ENCODE assay signal across 1 cellular context in the genomic region with DNA sequence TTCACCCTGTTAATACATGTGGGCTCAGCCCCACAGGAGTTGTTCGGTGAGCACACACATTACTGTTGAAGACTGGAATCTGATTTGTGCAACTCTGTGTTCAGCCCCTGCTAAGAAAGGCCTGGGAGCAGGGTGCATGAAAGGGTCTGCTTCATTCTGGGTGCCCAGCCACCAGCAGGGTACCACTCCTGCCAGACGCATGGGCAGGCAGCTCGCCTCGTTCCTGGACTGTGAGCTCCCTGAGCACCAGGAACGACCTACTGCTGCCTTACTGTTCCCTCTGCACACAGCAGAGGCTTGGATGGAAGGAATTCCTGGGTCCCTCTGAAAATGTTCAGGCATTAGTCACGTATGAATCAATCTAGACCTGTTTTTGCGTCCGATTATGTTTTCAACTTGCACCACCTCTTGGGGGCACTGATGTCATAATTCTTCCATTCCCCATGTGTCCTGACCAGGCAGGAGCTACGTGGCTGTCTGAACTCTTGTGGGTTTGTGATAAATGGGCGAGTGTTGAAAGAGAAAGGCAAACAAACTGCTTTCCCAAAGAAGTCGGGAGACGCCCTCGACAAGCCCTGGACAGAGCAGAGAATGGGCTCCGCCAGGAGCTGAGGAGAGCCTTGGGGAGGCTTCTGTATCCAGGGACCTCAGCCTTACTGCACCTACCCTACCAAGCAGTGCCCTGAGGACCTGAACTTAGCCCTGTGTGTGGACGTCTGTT.
TF ChIP-seq lines count a peak whose summit lies in the region.

No MANE protein-coding gene starts in this region.

TF ChIP-seq in K562, 482 proteins besides CTCF, POLR2A, EP300 and RAD21 (continued from another document and continues in another):
- peak; percentile 10; the same call in 1 of the 2 replicates for TF ChIP-seq ZFP91 (CRISPR knock-in tag; IDR thresholded peaks at IDR 0.05)
- 0 out of 2 replicates have a peak, but pooled peaks have one; percentile 12 for TF ChIP-seq AFF4 (CRISPR knock-in tag; IDR thresholded peaks at IDR 0.05)
- no peak for TF ChIP-seq BRF1 (IDR thresholded peaks at IDR 0.05; ENCODE audit: borderline replicate concordance, extremely low read depth, insufficient read length)
- TF ChIP-seq, protein P1, sequence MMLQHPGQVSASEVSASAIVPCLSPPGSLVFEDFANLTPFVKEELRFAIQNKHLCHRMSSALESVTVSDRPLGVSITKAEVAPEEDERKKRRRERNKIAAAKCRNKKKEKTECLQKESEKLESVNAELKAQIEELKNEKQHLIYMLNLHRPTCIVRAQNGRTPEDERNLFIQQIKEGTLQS (IDR thresholded peaks at IDR 0.05) = peak; percentile 77
- TF ChIP-seq, protein P1 (CRISPR knock-in tag; conservative IDR thresholded peaks at IDR 0.05) = 0 out of 2 replicates have a peak, but pooled peaks have one; percentile 22
- TF ChIP-seq SIX5 (IDR thresholded peaks at IDR 0.05; ENCODE audit: borderline replicate concordance in 1 of 2, insufficient read depth in 1 of 2, low read depth in 1 of 2, low read length in 2 of 2) = no peak; a peak in 1 of 4 replicates
- TF ChIP-seq ZNF277 (CRISPR knock-in tag; IDR thresholded peaks at IDR 0.05; ENCODE audit: borderline replicate concordance) = no peak
- no peak for TF ChIP-seq HNRNPUL1 (IDR thresholded peaks at IDR 0.05; ENCODE audit: low read length)
- TF ChIP-seq ZNF143 (CRISPR knock-in tag; IDR thresholded peaks at IDR 0.05) = no peak
- TF ChIP-seq, protein P2, sequence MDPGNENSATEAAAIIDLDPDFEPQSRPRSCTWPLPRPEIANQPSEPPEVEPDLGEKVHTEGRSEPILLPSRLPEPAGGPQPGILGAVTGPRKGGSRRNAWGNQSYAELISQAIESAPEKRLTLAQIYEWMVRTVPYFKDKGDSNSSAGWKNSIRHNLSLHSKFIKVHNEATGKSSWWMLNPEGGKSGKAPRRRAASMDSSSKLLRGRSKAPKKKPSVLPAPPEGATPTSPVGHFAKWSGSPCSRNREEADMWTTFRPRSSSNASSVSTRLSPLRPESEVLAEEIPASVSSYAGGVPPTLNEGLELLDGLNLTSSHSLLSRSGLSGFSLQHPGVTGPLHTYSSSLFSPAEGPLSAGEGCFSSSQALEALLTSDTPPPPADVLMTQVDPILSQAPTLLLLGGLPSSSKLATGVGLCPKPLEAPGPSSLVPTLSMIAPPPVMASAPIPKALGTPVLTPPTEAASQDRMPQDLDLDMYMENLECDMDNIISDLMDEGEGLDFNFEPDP (CRISPR knock-in tag; IDR thresholded peaks at IDR 0.05) = no peak
- TF ChIP-seq ZNF184 (CRISPR knock-in tag; IDR thresholded peaks at IDR 0.05) = no peak
- TF ChIP-seq KDM1A (IDR thresholded peaks at IDR 0.05) = no peak; a peak in 1 of 4 replicates
- TF ChIP-seq ZNF518B (CRISPR knock-in tag; IDR thresholded peaks at IDR 0.05) = no peak
- TF ChIP-seq POLR2G (IDR thresholded peaks at IDR 0.05; ENCODE audit: low read depth, low read length) = no peak
- TF ChIP-seq TCF3 (CRISPR knock-in tag; IDR thresholded peaks at IDR 0.05) = peak; percentile 60
- TF ChIP-seq ZNF263 (CRISPR knock-in tag; IDR thresholded peaks at IDR 0.05; ENCODE audit: borderline replicate concordance) = no peak; the same call in 1 of the 2 replicates
- 0 out of 2 replicates have a peak, but pooled peaks have one; percentile 28 for TF ChIP-seq BCL6 (CRISPR knock-in tag; IDR thresholded peaks at IDR 0.05)
- TF ChIP-seq TAF9B (IDR thresholded peaks at IDR 0.05; ENCODE audit: partially characterized antibody) = no peak
- TF ChIP-seq CBX8 (IDR thresholded peaks at IDR 0.05; ENCODE audit: borderline replicate concordance, extremely low read depth, low read depth, low read length, poor library complexity, severe bottlenecking) = no peak
- peak; percentile 84; the same call in 1 of the 2 replicates for TF ChIP-seq SMARCE1 (IDR thresholded peaks at IDR 0.05)
- no peak for TF ChIP-seq GABPB1 (CRISPR knock-in tag; IDR thresholded peaks at IDR 0.05)
- peak; percentile 91 for TF ChIP-seq MYC (IDR thresholded peaks at IDR 0.05; ENCODE audit: low read depth, low read length)
- no peak for TF ChIP-seq MYC (CRISPR knock-in tag; IDR thresholded peaks at IDR 0.05; ENCODE audit: borderline replicate concordance, low read depth)
- TF ChIP-seq RBM25 (IDR thresholded peaks at IDR 0.05; ENCODE audit: low read depth, low read length, severe bottlenecking) = no peak
- 0 out of 2 replicates have a peak, but pooled peaks have one; percentile 52 for TF ChIP-seq ELF4 (CRISPR knock-in tag; IDR thresholded peaks at IDR 0.05)
- no peak for TF ChIP-seq HMBOX1 (IDR thresholded peaks at IDR 0.05)
- TF ChIP-seq NFIX (CRISPR knock-in tag; IDR thresholded peaks at IDR 0.05; ENCODE audit: low read depth) = no peak
- TF ChIP-seq, protein P3, sequence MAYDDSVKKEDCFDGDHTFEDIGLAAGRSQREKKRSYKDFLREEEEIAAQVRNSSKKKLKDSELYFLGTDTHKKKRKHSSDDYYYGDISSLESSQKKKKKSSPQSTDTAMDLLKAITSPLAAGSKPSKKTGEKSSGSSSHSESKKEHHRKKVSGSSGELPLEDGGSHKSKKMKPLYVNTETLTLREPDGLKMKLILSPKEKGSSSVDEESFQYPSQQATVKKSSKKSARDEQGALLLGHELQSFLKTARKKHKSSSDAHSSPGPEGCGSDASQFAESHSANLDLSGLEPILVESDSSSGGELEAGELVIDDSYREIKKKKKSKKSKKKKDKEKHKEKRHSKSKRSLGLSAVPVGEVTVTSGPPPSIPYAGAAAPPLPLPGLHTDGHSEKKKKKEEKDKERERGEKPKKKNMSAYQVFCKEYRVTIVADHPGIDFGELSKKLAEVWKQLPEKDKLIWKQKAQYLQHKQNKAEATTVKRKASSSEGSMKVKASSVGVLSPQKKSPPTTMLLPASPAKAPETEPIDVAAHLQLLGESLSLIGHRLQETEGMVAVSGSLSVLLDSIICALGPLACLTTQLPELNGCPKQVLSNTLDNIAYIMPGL (CRISPR knock-in tag; IDR thresholded peaks at IDR 0.05) = no peak
- no peak; the same call in 1 of the 2 replicates for TF ChIP-seq MYNN (IDR thresholded peaks at IDR 0.05)
- TF ChIP-seq MYNN (CRISPR knock-in tag; IDR thresholded peaks at IDR 0.05) = no peak
- no peak for TF ChIP-seq NR2F6 (CRISPR knock-in tag; IDR thresholded peaks at IDR 0.05)
- no peak for TF ChIP-seq TGIF2 (CRISPR knock-in tag; IDR thresholded peaks at IDR 0.05)
- TF ChIP-seq TAF7 (tag; IDR thresholded peaks at IDR 0.05) = no peak
- TF ChIP-seq CHD2 (IDR thresholded peaks at IDR 0.05; ENCODE audit: low read depth, low read length) = 0 out of 2 replicates have a peak, but pooled peaks have one; percentile 12
